Comparison of ENCODE assay signal across 10 cellular contexts in genomic region chr6:56246544-56246940, GRCh38. TPM values are rescaled to one million over a fixed set of nuclear protein-coding genes. Genes with fewer than 3 reads are reported as not detected.
DNase-seq lines count a peak whose midpoint lies in the region; FAIRE-seq and TF ChIP-seq lines count a peak whose summit lies in the region.
"Had no signal": no experiment of that assay in that cellular context is flagged by ENCODE, and none has a peak within 500 bp of the region (broad histone marks: within the 10 kb centered on the region; RNA-seq: fewer than 3 reads in every experiment).

No MANE protein-coding gene starts in this region.

- CTCF ChIA-PET in activated CD4-positive, alpha-beta T cell treated with anti-CD3 and anti-CD28 coated beads, Interleukin-2, amount 10 ng/mL, durations not matched to agents 7 days and 5 days (lab: Charles Lee) = no interaction called here

- peaks cover 12% of the 10 kb centered on the region for H3K27me3 ChIP-seq in cardiac muscle cell

- no peak overlapping the region for H3K27ac ChIP-seq in cardiac muscle cell

- H3K27me3 Mint-ChIP-seq in nephron progenitor cell (ENCODE audit: low read depth, poor library complexity) = peaks cover 30% of the 10 kb centered on the region
- H3K27me3 Mint-ChIP-seq in activated CD4-positive, alpha-beta T cell treated with anti-CD3 and anti-CD28 coated beads, Interleukin-2, amount 10 ng/mL, durations not matched to agents 7 days and 5 days = peaks cover 16% of the 10 kb centered on the region

- POLR2A ChIA-PET in activated CD4-positive, alpha-beta T cell treated with anti-CD3 and anti-CD28 coated beads, Interleukin-2, amount 10 ng/mL, durations not matched to agents 7 days and 5 days (lab: Charles Lee) = no interaction called here

- peaks cover 11% of the 10 kb centered on the region for H3K4me1 Mint-ChIP-seq in nephron progenitor cell
- no peaks in the 10 kb centered on the region for H3K4me1 Mint-ChIP-seq in activated CD4-positive, alpha-beta T cell treated with anti-CD3 and anti-CD28 coated beads, Interleukin-2, amount 10 ng/mL, durations not matched to agents 7 days and 5 days
- H3K4me1 Mint-ChIP-seq: T-cell had no signal

- intact Hi-C loops in cardiac septum (cut with DNase I) = no loop called here

- TF ChIP-seq CTCF in cardiac muscle cell (IDR thresholded peaks at IDR 0.05; ENCODE audit: low read depth, low read length) (no peak), foreskin fibroblast (IDR thresholded peaks at IDR 0.05; ENCODE audit: low read depth, low read length) (no peak), nephron progenitor cell (IDR thresholded peaks at IDR 0.05) (no peak)

- H3K36me3 Mint-ChIP-seq in nephron progenitor cell (ENCODE audit: low read depth) = no peaks in the 10 kb centered on the region
- H3K36me3 Mint-ChIP-seq in activated CD4-positive, alpha-beta T cell treated with anti-CD3 and anti-CD28 coated beads, Interleukin-2, amount 10 ng/mL, durations not matched to agents 7 days and 5 days (ENCODE audit: low read depth) = no peaks in the 10 kb centered on the region
- H3K36me3 Mint-ChIP-seq: T-cell had no signal

- no peaks in the 10 kb centered on the region for H3K9me3 Mint-ChIP-seq in nephron progenitor cell
- no peaks in the 10 kb centered on the region for H3K9me3 Mint-ChIP-seq in activated CD4-positive, alpha-beta T cell treated with anti-CD3 and anti-CD28 coated beads, Interleukin-2, amount 10 ng/mL, durations not matched to agents 7 days and 5 days

- H3K4me3 ChIP-seq in cardiac muscle cell (peak overlapping the region; percentile 35), foreskin fibroblast (ENCODE audit: low read depth in 1 of 2, low read length in 2 of 2) (peak overlapping the region; percentile 50 to 70)

- H3K36me3 ChIP-seq in cardiac muscle cell = no peaks in the 10 kb centered on the region

- H3K9me3 ChIP-seq in cardiac muscle cell (ENCODE audit: low read depth) = no peaks in the 10 kb centered on the region

- FAIRE-seq in GM12891 (lab: Jason Lieb, UNC) (no peak), HTR-8/SVneo (lab: Jason Lieb, UNC) (no peak)

- DNase-seq in cardiac muscle cell (ENCODE audit: low read depth in 1 of 2, low spot score in 1 of 2) = no peak
- no peak for DNase-seq in cardiac septum (ENCODE audit: low spot score)
- DNase-seq in foreskin fibroblast = peak in 1 of 2 donors; percentile 39
- peak; percentile 3 for DNase-seq in nephron progenitor cell
- DNase-seq in GM12891 (ENCODE audit: insufficient read length, low spot score) = no peak
- no peak for DNase-seq in HTR-8/SVneo (ENCODE audit: insufficient read length, low spot score)
- no peak for DNase-seq in activated CD4-positive, alpha-beta T cell treated with anti-CD3 and anti-CD28 coated beads, Interleukin-2, amount 10 ng/mL, durations not matched to agents 7 days and 5 days
- DNase-seq in cerebellar nuclear complex (lab: John Stamatoyannopoulos, UW) = no peak
- DNase-seq: NCI-H1694 treated with DMSO at 0.1 percent for 48 hours, T-cell had no signal

- H3K4me1 ChIP-seq in cardiac muscle cell (ENCODE audit: low read depth) = no peaks in the 10 kb centered on the region

- no peak for TF ChIP-seq POLR2A in GM12891 (IDR thresholded peaks at IDR 0.05; ENCODE audit: low read depth, low read length)

- peak overlapping the region; percentile 88 for H3K4me3 Mint-ChIP-seq in nephron progenitor cell
- no peak overlapping the region for H3K4me3 Mint-ChIP-seq in activated CD4-positive, alpha-beta T cell treated with anti-CD3 and anti-CD28 coated beads, Interleukin-2, amount 10 ng/mL, durations not matched to agents 7 days and 5 days
- H3K4me3 Mint-ChIP-seq: T-cell had no signal

- H3K27ac Mint-ChIP-seq in nephron progenitor cell = no peak overlapping the region
- H3K27ac Mint-ChIP-seq in activated CD4-positive, alpha-beta T cell treated with anti-CD3 and anti-CD28 coated beads, Interleukin-2, amount 10 ng/mL, durations not matched to agents 7 days and 5 days = no peak overlapping the region
- H3K27ac Mint-ChIP-seq: T-cell had no signal

TF ChIP-seq in GM12891, 5 proteins besides CTCF, POLR2A, EP300 and RAD21:
- TF ChIP-seq SPI1 (IDR thresholded peaks at IDR 0.05; ENCODE audit: low read depth, low read length) (no peak), POU2F2 (IDR thresholded peaks at IDR 0.05; ENCODE audit: low read depth, low read length) (no peak), POLR2AphosphoS5 (IDR thresholded peaks at IDR 0.05; ENCODE audit: low read depth, low read length) (no peak), PAX5 (IDR thresholded peaks at IDR 0.05; ENCODE audit: insufficient read depth, low read length, severe bottlenecking) (no peak), TAF1 (IDR thresholded peaks at IDR 0.05; ENCODE audit: low read depth, low read length) (no peak)

RNA-seq across cellular contexts. Expression of gene COL21A1, which starts 0.8 kb away (rescaled TPM):
- total RNA-seq in cardiac muscle cell = 1.2 and 1.4 TPM in 2 replicates
- 0.81 and 0.83 TPM in 2 replicates for polyA plus RNA-seq in cardiac muscle cell
- 87.3 TPM for total RNA-seq in cardiac septum
- polyA plus RNA-seq in GM12891 (2012; ENCODE audit: low read depth, missing spikeins) = not detected
- not detected for total RNA-seq in activated CD4-positive, alpha-beta T cell treated with anti-CD3 and anti-CD28 coated beads, Interleukin-2, amount 10 ng/mL, durations not matched to agents 7 days and 5 days
- total RNA-seq: T-cell had no signal

Comparison
In these comparisons a context has a peak if more than half of its experiments do, and no peak if none do; other contexts are left out.
1. RNA of gene COL21A1, which starts 0.8 kb away (total RNA-seq): 87.3 TPM in cardiac septum (single experiment); 1.2 to 1.4 TPM in cardiac muscle cell and not detected in activated CD4-positive, alpha-beta T cell treated with anti-CD3 and anti-CD28 coated beads, Interleukin-2, amount 10 ng/mL, durations not matched to agents 7 days and 5 days; every median in the first group is over 10 times any median in the second.